In genomic region chr14:35404496-35405303, GRCh38 we compare ENCODE assay signal across 1 cellular context.
TF ChIP-seq lines count a peak whose summit lies in the region.

Gene NFKBIA (minus strand): TSS chr14:35404749. CDS start chr14:35404644, 105 bp downstream.

TF ChIP-seq in H1, 55 proteins besides CTCF, POLR2A, EP300 and RAD21 (continued from another document):
- TF ChIP-seq TAF1 (IDR thresholded peaks at IDR 0.05; ENCODE audit: low read depth, low read length) (peak; percentile 95), TBP (IDR thresholded peaks at IDR 0.05; ENCODE audit: low read depth, low read length) (peak; percentile 93), SAP30 (IDR thresholded peaks at IDR 0.05; ENCODE audit: insufficient read depth, insufficient replicate concordance, low read length) (peak; percentile 52), YY1 (IDR thresholded peaks at IDR 0.05; ENCODE audit: low read depth, low read length) (peak; percentile 30; the same call in 1 of the 2 replicates), TCF12 (IDR thresholded peaks at IDR 0.05; ENCODE audit: low read depth, low read length) (no peak), KDM1A (IDR thresholded peaks at IDR 0.05; ENCODE audit: borderline replicate concordance, low read length) (no peak; the same call in 1 of the 2 replicates), BACH1 (IDR thresholded peaks at IDR 0.05; ENCODE audit: low read length) (0 out of 2 replicates have a peak, but pooled peaks have one; percentile 7), JUND (IDR thresholded peaks at IDR 0.05; ENCODE audit: low read length) (no peak), POLR2AphosphoS5 (IDR thresholded peaks at IDR 0.05; ENCODE audit: low read depth, low read length) (peak; percentile 89), MAX (IDR thresholded peaks at IDR 0.05) (no peak; the same call in 1 of the 2 replicates), ATF2 (IDR thresholded peaks at IDR 0.05; ENCODE audit: low read length) (no peak), SIX5 (IDR thresholded peaks at IDR 0.05; ENCODE audit: low read depth, low read length) (no peak)
